Comparison of ENCODE assay signal across 22 cellular contexts in genomic region chr19:30498707-30499106, GRCh38.
A peak's percentile ranks its signal among the peaks of the same experiment; 100 is the strongest.
DNase-seq lines count a peak whose midpoint lies in the region; ATAC-seq, FAIRE-seq and TF ChIP-seq lines count a peak whose summit lies in the region.
"Had no signal": no experiment of that assay in that cellular context is flagged by ENCODE, and none has a peak within 500 bp of the region (broad histone marks: within the 10 kb centered on the region; RNA-seq: fewer than 3 reads in every experiment).

No MANE protein-coding gene starts in this region.

- FAIRE-seq in GM12892 (lab: Jason Lieb, UNC) = no peak
- FAIRE-seq: TTC549 had no signal

- peaks cover 4% of the 10 kb centered on the region; the same call in 1 of the 2 replicates for H3K9me3 Mint-ChIP-seq in WTC11
- no peaks in the 10 kb centered on the region for H3K9me3 Mint-ChIP-seq in progenitor cell of endocrine pancreas (ENCODE audit: low read depth)
- H3K9me3 Mint-ChIP-seq: activated CD4-positive, alpha-beta memory T cell treated with anti-CD3 and anti-CD28 coated beads for 36 hours had no signal

- ATAC-seq in WTC11 = peak; percentile 97
- ATAC-seq: lower lobe of right lung; naive thymus-derived CD8-positive, alpha-beta T cell had no signal

- DNase-seq in H7 (peak; percentile 59), WTC11 (ENCODE audit: low spot score) (peak; percentile 81), hippocampal formation (lab: John Stamatoyannopoulos, UW) (peak; percentile 10 to 30), progenitor cell of endocrine pancreas (ENCODE audit: low spot score, unreplicated experiment) (no peak), GM12892 (ENCODE audit: insufficient read length) (no peak), GM10266 (ENCODE audit: extremely low spot score) (no peak)
- no peak for DNase-seq in activated CD4-positive, alpha-beta T cell treated with anti-CD3 and anti-CD28 coated beads, Interleukin-2, amount 50 U/mL, for 48 hours
- DNase-seq: activated CD4-positive, alpha-beta memory T cell treated with anti-CD3 and anti-CD28 coated beads for 36 hours; activated naive CD4-positive, alpha-beta T cell treated with anti-CD3 and anti-CD28 coated beads, Interleukin-2, amount 10 ng/mL, durations not matched to agents 7 days and 5 days; activated T-cell treated with anti-CD3 and anti-CD28 coated beads, Interleukin-2, amount 50 U/mL, for 1 hour; GOT3; lower lobe of right lung; MV-4-11; naive thymus-derived CD8-positive, alpha-beta T cell; NCI-H1930; RPMI8226; stimulated activated CD4-positive, alpha-beta T cell treated with anti-CD3 and anti-CD28 coated beads, Interleukin-4, amount 100 ng/mL, for 4 hours had no signal

- no peaks in the 10 kb centered on the region for H3K36me3 ChIP-seq in H7 (replicated peaks; ENCODE audit: control insufficient read depth, insufficient read depth, low read length)
- H3K36me3 ChIP-seq: lower lobe of right lung, suprapubic skin, vagina had no signal

- CTCF ChIA-PET in WTC11 (lab: Charles Lee) = interaction anchor here (0.6 to 1.4 kb wide), 39 partner anchors 10 to 424 kb away, joined by 3 to 15 read pairs (median 3); no protein-coding TSS in a partner anchor

- H3K4me1 Mint-ChIP-seq in WTC11 (peaks cover 3% of the 10 kb centered on the region), progenitor cell of endocrine pancreas (ENCODE audit: low read depth) (no peaks in the 10 kb centered on the region)
- H3K4me1 Mint-ChIP-seq: activated naive CD4-positive, alpha-beta T cell treated with anti-CD3 and anti-CD28 coated beads, Interleukin-2, amount 10 ng/mL, durations not matched to agents 7 days and 5 days; IgD-negative memory B cell; naive thymus-derived CD8-positive, alpha-beta T cell had no signal

- H3K4me3 ChIP-seq in H7 (ENCODE audit: insufficient read depth, low read depth, low read length) = no peak overlapping the region
- H3K4me3 ChIP-seq: lower lobe of right lung, smooth muscle cell, suprapubic skin, vagina had no signal

- H3K27ac Mint-ChIP-seq in WTC11 (no peak overlapping the region), progenitor cell of endocrine pancreas (no peak overlapping the region)
- H3K27ac Mint-ChIP-seq: activated CD4-positive, alpha-beta memory T cell treated with anti-CD3 and anti-CD28 coated beads for 36 hours; activated naive CD4-positive, alpha-beta T cell treated with anti-CD3 and anti-CD28 coated beads, Interleukin-2, amount 10 ng/mL, durations not matched to agents 7 days and 5 days; IgD-negative memory B cell; naive thymus-derived CD8-positive, alpha-beta T cell had no signal

- H3K27me3 Mint-ChIP-seq in WTC11 (ENCODE audit: low read depth) = no peaks in the 10 kb centered on the region
- H3K27me3 Mint-ChIP-seq in progenitor cell of endocrine pancreas = peaks cover 37% of the 10 kb centered on the region
- H3K27me3 Mint-ChIP-seq: activated naive CD4-positive, alpha-beta T cell treated with anti-CD3 and anti-CD28 coated beads, Interleukin-2, amount 10 ng/mL, durations not matched to agents 7 days and 5 days; IgD-negative memory B cell had no signal

- H3K4me3 Mint-ChIP-seq in WTC11 (no peak overlapping the region), progenitor cell of endocrine pancreas (ENCODE audit: low read depth) (no peak overlapping the region)
- H3K4me3 Mint-ChIP-seq: activated CD4-positive, alpha-beta memory T cell treated with anti-CD3 and anti-CD28 coated beads for 36 hours; activated naive CD4-positive, alpha-beta T cell treated with anti-CD3 and anti-CD28 coated beads, Interleukin-2, amount 10 ng/mL, durations not matched to agents 7 days and 5 days; IgD-negative memory B cell; naive thymus-derived CD8-positive, alpha-beta T cell had no signal

- H3K36me3 Mint-ChIP-seq in WTC11 (no peaks in the 10 kb centered on the region), progenitor cell of endocrine pancreas (ENCODE audit: insufficient read depth) (no peaks in the 10 kb centered on the region)
- H3K36me3 Mint-ChIP-seq: activated CD4-positive, alpha-beta memory T cell treated with anti-CD3 and anti-CD28 coated beads for 36 hours; activated naive CD4-positive, alpha-beta T cell treated with anti-CD3 and anti-CD28 coated beads, Interleukin-2, amount 10 ng/mL, durations not matched to agents 7 days and 5 days; IgD-negative memory B cell; naive thymus-derived CD8-positive, alpha-beta T cell had no signal

- no peaks in the 10 kb centered on the region; the same call in 1 of the 2 replicates for H3K27me3 ChIP-seq in H7 (ENCODE audit: control insufficient read depth, insufficient read depth, low read length)
- H3K27me3 ChIP-seq: vagina had no signal

- TF ChIP-seq CTCF in WTC11 (IDR thresholded peaks at IDR 0.05) (peak; percentile 38; the same call in 1 of the 2 replicates), progenitor cell of endocrine pancreas (IDR thresholded peaks at IDR 0.05; ENCODE audit: unreplicated experiment) (peak; percentile 28), GM10266 (IDR thresholded peaks at IDR 0.05; ENCODE audit: control insufficient read depth, insufficient read depth, low read depth, missing control alignments) (no peak)

- POLR2A ChIA-PET in WTC11 (lab: Charles Lee) = interaction anchor here (0.8 kb wide), 1 partner anchor 99 kb away, joined by 6 read pairs; no protein-coding TSS in a partner anchor

- no peak for TF ChIP-seq POLR2A in GM12892 (IDR thresholded peaks at IDR 0.05; ENCODE audit: low read depth, low read length)

TF ChIP-seq in WTC11, 78 proteins besides CTCF, POLR2A, EP300 and RAD21 (continues in another document):
- TF ChIP-seq EMX1 (CRISPR knock-in tag; IDR thresholded peaks at IDR 0.05) (no peak), ZNF138 (CRISPR knock-in tag; conservative IDR thresholded peaks at IDR 0.05) (no peak), MYBL2 (CRISPR knock-in tag; IDR thresholded peaks at IDR 0.05) (no peak), GRHL2 (CRISPR knock-in tag; IDR thresholded peaks at IDR 0.05; ENCODE audit: insufficient replicate concordance, severe bottlenecking) (no peak), FOXJ3 (CRISPR knock-in tag; IDR thresholded peaks at IDR 0.05; ENCODE audit: borderline replicate concordance) (no peak), FOXP4 (CRISPR knock-in tag; IDR thresholded peaks at IDR 0.05) (no peak), NFATC4 (CRISPR knock-in tag; IDR thresholded peaks at IDR 0.05) (no peak), NR1H2 (CRISPR knock-in tag; IDR thresholded peaks at IDR 0.05) (no peak), OVOL2 (CRISPR knock-in tag; IDR thresholded peaks at IDR 0.05; ENCODE audit: borderline replicate concordance) (no peak)
- TF ChIP-seq, protein P1, sequence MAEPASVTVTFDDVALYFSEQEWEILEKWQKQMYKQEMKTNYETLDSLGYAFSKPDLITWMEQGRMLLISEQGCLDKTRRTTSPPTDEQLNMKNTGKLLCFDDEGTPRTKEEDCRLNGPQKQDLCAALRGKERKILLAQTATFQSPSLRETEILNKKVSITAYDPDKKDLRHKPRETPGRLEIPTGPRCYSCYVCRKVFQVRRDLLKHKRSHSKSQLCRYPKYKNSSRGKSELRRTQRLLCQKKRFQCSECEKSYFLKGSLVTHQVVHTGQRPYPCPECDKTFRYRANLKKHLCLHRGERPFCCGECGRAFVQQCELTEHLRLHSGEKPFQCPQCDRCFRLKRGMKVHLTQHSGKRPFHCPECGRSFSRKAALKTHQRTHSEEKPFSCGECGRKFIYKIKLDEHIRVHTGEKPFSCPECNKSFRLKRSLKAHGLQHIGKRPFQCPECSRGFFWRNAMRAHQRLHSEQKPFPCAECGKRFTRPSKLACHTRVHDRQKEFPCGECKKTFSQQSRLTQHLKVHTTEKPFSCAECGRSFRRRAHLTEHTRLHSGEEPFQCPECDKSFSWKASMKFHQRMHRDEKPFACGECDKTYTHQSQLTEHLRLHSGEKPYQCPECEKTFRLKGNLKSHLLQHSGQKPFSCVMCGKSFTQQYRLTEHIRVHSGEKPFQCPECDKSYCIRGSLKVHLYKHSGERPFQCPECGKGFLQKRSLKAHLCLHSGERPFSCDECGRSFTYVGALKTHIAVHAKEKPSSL (CRISPR knock-in tag; conservative IDR thresholded peaks at IDR 0.05) = no peak
- TF ChIP-seq, protein P2, sequence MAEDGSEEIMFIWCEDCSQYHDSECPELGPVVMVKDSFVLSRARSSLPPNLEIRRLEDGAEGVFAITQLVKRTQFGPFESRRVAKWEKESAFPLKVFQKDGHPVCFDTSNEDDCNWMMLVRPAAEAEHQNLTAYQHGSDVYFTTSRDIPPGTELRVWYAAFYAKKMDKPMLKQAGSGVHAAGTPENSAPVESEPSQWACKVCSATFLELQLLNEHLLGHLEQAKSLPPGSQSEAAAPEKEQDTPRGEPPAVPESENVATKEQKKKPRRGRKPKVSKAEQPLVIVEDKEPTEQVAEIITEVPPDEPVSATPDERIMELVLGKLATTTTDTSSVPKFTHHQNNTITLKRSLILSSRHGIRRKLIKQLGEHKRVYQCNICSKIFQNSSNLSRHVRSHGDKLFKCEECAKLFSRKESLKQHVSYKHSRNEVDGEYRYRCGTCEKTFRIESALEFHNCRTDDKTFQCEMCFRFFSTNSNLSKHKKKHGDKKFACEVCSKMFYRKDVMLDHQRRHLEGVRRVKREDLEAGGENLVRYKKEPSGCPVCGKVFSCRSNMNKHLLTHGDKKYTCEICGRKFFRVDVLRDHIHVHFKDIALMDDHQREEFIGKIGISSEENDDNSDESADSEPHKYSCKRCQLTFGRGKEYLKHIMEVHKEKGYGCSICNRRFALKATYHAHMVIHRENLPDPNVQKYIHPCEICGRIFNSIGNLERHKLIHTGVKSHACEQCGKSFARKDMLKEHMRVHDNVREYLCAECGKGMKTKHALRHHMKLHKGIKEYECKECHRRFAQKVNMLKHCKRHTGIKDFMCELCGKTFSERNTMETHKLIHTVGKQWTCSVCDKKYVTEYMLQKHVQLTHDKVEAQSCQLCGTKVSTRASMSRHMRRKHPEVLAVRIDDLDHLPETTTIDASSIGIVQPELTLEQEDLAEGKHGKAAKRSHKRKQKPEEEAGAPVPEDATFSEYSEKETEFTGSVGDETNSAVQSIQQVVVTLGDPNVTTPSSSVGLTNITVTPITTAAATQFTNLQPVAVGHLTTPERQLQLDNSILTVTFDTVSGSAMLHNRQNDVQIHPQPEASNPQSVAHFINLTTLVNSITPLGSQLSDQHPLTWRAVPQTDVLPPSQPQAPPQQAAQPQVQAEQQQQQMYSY (CRISPR knock-in tag; IDR thresholded peaks at IDR 0.05) = no peak

Comparison
In these comparisons a context has a peak if more than half of its experiments do, and no peak if none do; other contexts are left out.
1. DNase-seq: peak in H7 (single experiment), WTC11 (single experiment) and hippocampal formation (2 of 2); none in progenitor cell of endocrine pancreas (single experiment), GM12892 (single experiment), GM10266 (single experiment) and activated CD4-positive, alpha-beta T cell treated with anti-CD3 and anti-CD28 coated beads, Interleukin-2, amount 50 U/mL, for 48 hours (0 of 2).